In the genomic region with DNA sequence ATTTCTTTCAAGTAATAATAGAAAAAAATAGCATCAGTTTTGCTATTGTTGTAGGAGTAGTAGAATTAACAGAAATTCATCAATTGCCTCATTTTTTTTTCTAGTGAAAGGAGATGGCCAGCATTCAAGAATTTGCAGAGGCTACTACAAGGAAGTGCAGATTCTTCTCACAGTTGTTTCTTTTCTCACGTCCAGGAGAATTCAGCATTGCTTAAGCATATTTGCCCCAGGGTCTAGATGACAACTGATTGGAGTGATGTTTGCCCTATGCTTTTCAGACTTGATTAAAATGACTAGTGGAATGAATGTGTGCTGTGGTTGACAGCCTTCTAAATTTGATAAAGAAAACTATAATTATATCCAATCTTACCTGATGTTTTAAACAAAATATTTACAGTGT, we compare ENCODE assay signal across 20 cellular contexts. TPM values are rescaled to one million over a fixed set of nuclear protein-coding genes. Genes with fewer than 3 reads are reported as not detected.
DNase-seq lines count a peak whose midpoint lies in the region; ATAC-seq and TF ChIP-seq lines count a peak whose summit lies in the region.
"Had no signal": no experiment of that assay in that cellular context is flagged by ENCODE, and none has a peak within 500 bp of the region (broad histone marks: within the 10 kb centered on the region; RNA-seq: fewer than 3 reads in every experiment).

No MANE protein-coding gene starts in this region.

- H3K27ac Mint-ChIP-seq in type B pancreatic cell, result peak overlapping the region; percentile 32
- H3K27ac Mint-ChIP-seq: activated T-helper 17 cell treated with anti-CD3 and anti-CD28 coated beads, Interleukin-2, amount 50 U/mL, for 72 hours; effector memory CD8-positive, alpha-beta T cell; nephron progenitor cell; progenitor cell of endocrine pancreas; T-helper 2 cell treated with Interferon-gamma antibody and Interleukin-4, amounts not matched to agents 5 μg/mL and 100 μg/mL, for 36 hours had no signal

- H3K4me3 Mint-ChIP-seq in type B pancreatic cell, result no peak overlapping the region
- H3K4me3 Mint-ChIP-seq: activated T-helper 17 cell treated with anti-CD3 and anti-CD28 coated beads, Interleukin-2, amount 50 U/mL, for 72 hours; effector memory CD8-positive, alpha-beta T cell; T-helper 2 cell treated with Interferon-gamma antibody and Interleukin-4, amounts not matched to agents 5 μg/mL and 100 μg/mL, for 36 hours had no signal

- peaks cover 8% of the 10 kb centered on the region for H3K36me3 Mint-ChIP-seq in type B pancreatic cell

- H3K4me3 ChIP-seq in right cardiac atrium (ENCODE audit: low read length) (no peak overlapping the region), WERI-Rb-1 (ENCODE audit: low read depth, low read length) (no peak overlapping the region)
- H3K4me3 ChIP-seq: SK-N-MC had no signal

- DNase-seq in NCI-H146 (lab: John Stamatoyannopoulos, UW) (peak; percentile 25), NCI-H146 treated with DMSO at 0.1 percent for 48 hours (lab: John Stamatoyannopoulos, UW; ENCODE audit: unreplicated experiment) (no peak), SK-N-DZ (ENCODE audit: low spot score) (peak; percentile 4), fibroblast of gingiva (ENCODE audit: low read depth) (peak; percentile 13), type B pancreatic cell (ENCODE audit: extremely low spot score, unreplicated experiment) (no peak), right cardiac atrium (no peak), NCI-H2227 (lab: John Stamatoyannopoulos, UW; ENCODE audit: unreplicated experiment) (no peak), WERI-Rb-1 (no peak)
- DNase-seq: activated CD4-positive, alpha-beta T cell treated with anti-CD3 and anti-CD28 coated beads for 1 hour; DMS 273 treated with DMSO at 0.1 percent for 48 hours; effector memory CD8-positive, alpha-beta T cell; NCI-H2029; NCI-H524 treated with DMSO at 0.1 percent for 48 hours; nephron progenitor cell had no signal

- peaks cover 7% of the 10 kb centered on the region for H3K4me1 Mint-ChIP-seq in type B pancreatic cell (ENCODE audit: unreplicated experiment)

- H3K9me3 ChIP-seq in right cardiac atrium (ENCODE audit: control insufficient read depth, low read length), result no peaks in the 10 kb centered on the region
- no peaks in the 10 kb centered on the region for H3K9me3 ChIP-seq in WERI-Rb-1 (ENCODE audit: severe bottlenecking)

- H3K4me1 ChIP-seq in right cardiac atrium (ENCODE audit: control insufficient read depth, insufficient read depth, low read length), result no peaks in the 10 kb centered on the region

- no peaks in the 10 kb centered on the region for H3K27me3 Mint-ChIP-seq in type B pancreatic cell
- H3K27me3 Mint-ChIP-seq: activated T-helper 17 cell treated with anti-CD3 and anti-CD28 coated beads, Interleukin-2, amount 50 U/mL, for 72 hours; effector memory CD8-positive, alpha-beta T cell; progenitor cell of endocrine pancreas had no signal

- H3K36me3 ChIP-seq in WERI-Rb-1, result no peaks in the 10 kb centered on the region

- TF ChIP-seq CTCF in type B pancreatic cell (conservative IDR thresholded peaks at IDR 0.05) (no peak), WERI-Rb-1 (IDR thresholded peaks at IDR 0.05; ENCODE audit: low read depth, low read length) (no peak)

- WGBS in right cardiac atrium, result 33% methylated on average over 1 of the region's 1 CpG

- ATAC-seq in right cardiac atrium, result no peak
- ATAC-seq: activated T-helper 17 cell treated with anti-CD3 and anti-CD28 coated beads, Interleukin-2, amount 50 U/mL, for 72 hours; effector memory CD8-positive, alpha-beta T cell had no signal

- H3K27ac ChIP-seq in right cardiac atrium (ENCODE audit: low read length) (no peak overlapping the region), WERI-Rb-1 (no peak overlapping the region)
- H3K27ac ChIP-seq: 22Rv1, C4-2B, SK-N-MC had no signal

- H3K27me3 ChIP-seq in right cardiac atrium (ENCODE audit: control insufficient read depth, insufficient read depth) (no peaks in the 10 kb centered on the region), WERI-Rb-1 (ENCODE audit: insufficient read depth, low read depth, severe bottlenecking) (no peaks in the 10 kb centered on the region)

- H3K9me3 Mint-ChIP-seq in type B pancreatic cell, result no peaks in the 10 kb centered on the region
- H3K9me3 Mint-ChIP-seq: activated T-helper 17 cell treated with anti-CD3 and anti-CD28 coated beads, Interleukin-2, amount 50 U/mL, for 72 hours; effector memory CD8-positive, alpha-beta T cell had no signal

- intact Hi-C loops in right cardiac atrium (cut with DNase I), result no loop called here

RNA-seq across cellular contexts. Expression of gene SLC12A2, which starts 46.6 kb away (rescaled TPM):
- 12.5 and 16.9 TPM in 2 replicates for polyA plus RNA-seq in SK-N-DZ (2014; cell fraction: cytosol; rRNA removed)
- polyA plus RNA-seq in SK-N-DZ (2014; cell fraction: nucleus; rRNA removed), result 14.2 and 14.6 TPM in 2 replicates
- total RNA-seq in type B pancreatic cell (ENCODE audit: low replicate concordance) (77.8 and 93.3 TPM in 2 replicates), right cardiac atrium (10 to 100 TPM in 2 of 4 donors, 1 to 10 TPM in 2; 8.9 to 18.7 (median 10.5) TPM)
- polyA plus RNA-seq in right cardiac atrium, result 2.4 TPM

Comparison
In these comparisons a context has a peak if more than half of its experiments do, and no peak if none do; other contexts are left out.
1. DNase-seq: peak in NCI-H146 (single experiment), SK-N-DZ (single experiment) and fibroblast of gingiva (single experiment); none in NCI-H146 treated with DMSO at 0.1 percent for 48 hours (single experiment), type B pancreatic cell (single experiment), right cardiac atrium (0 of 3), NCI-H2227 (single experiment) and WERI-Rb-1 (single experiment).